Comparison of ENCODE assay signal across 1 cellular context in the genomic region with DNA sequence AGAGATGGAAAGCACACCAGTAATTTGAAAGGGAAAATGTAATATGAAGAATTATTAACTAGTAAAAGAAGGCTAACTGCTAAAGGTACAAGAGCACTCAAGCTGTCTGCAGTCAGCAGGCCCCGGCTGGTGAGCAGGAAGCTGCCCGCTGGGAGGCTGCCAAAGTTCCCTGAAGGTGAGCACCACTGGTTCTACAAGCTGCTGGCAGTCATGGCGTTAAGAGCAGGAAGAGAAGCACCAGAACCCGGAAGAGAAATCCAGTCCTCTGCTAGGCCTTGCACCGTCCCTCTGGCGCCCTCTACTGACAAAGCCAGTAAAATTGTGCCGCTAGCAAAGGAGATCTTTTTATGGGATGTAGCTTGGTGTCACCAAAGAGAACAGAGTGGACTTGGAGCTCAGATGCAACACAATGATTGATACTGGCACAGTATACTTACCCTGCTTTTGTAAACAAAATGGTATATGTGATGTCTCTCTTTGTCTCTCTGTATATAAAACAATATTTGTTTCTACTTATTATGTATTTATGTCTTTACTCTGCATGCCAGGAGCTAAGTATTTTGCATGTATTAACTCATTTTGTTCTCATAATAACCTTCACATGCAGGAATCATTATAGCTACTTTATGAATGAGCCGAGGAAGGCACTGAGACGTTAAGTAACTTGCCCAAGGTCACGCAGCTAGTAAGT.
TF ChIP-seq lines count a peak whose summit lies in the region.

No MANE protein-coding gene starts in this region.

TF ChIP-seq in HepG2, 621 proteins besides CTCF, POLR2A, EP300 and RAD21 (continued from another document and continues in another):
- TF ChIP-seq, protein P1, sequence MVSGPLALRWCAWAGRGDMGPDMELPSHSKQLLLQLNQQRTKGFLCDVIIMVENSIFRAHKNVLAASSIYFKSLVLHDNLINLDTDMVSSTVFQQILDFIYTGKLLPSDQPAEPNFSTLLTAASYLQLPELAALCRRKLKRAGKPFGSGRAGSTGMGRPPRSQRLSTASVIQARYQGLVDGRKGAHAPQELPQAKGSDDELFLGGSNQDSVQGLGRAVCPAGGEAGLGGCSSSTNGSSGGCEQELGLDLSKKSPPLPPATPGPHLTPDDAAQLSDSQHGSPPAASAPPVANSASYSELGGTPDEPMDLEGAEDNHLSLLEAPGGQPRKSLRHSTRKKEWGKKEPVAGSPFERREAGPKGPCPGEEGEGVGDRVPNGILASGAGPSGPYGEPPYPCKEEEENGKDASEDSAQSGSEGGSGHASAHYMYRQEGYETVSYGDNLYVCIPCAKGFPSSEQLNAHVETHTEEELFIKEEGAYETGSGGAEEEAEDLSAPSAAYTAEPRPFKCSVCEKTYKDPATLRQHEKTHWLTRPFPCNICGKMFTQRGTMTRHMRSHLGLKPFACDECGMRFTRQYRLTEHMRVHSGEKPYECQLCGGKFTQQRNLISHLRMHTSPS (CRISPR knock-in tag; IDR thresholded peaks at IDR 0.05; ENCODE audit: low read depth), result no peak
- TF ChIP-seq RXRA (CRISPR knock-in tag; IDR thresholded peaks at IDR 0.05), result 0 out of 2 replicates have a peak, but pooled peaks have one; percentile 21
- TF ChIP-seq MED1 (CRISPR knock-in tag; IDR thresholded peaks at IDR 0.05), result peak; percentile 91
- TF ChIP-seq ZNF788 (CRISPR knock-in tag; IDR thresholded peaks at IDR 0.05; ENCODE audit: borderline replicate concordance), result peak; percentile 88; the same call in 1 of the 2 replicates
- TF ChIP-seq ZFP37 (CRISPR knock-in tag; IDR thresholded peaks at IDR 0.05; ENCODE audit: borderline replicate concordance), result peak; percentile 62; the same call in 1 of the 2 replicates
- TF ChIP-seq ZNF382 (CRISPR knock-in tag; IDR thresholded peaks at IDR 0.05; ENCODE audit: borderline replicate concordance), result 0 out of 2 replicates have a peak, but pooled peaks have one; percentile 65
- TF ChIP-seq PAWR (CRISPR knock-in tag; IDR thresholded peaks at IDR 0.05; ENCODE audit: borderline replicate concordance), result no peak
- no peak for TF ChIP-seq ZFP41 (CRISPR knock-in tag; IDR thresholded peaks at IDR 0.05; ENCODE audit: borderline replicate concordance)
- TF ChIP-seq PHF20 (CRISPR knock-in tag; IDR thresholded peaks at IDR 0.05), result peak; percentile 95
- TF ChIP-seq NFKBIZ (CRISPR knock-in tag; IDR thresholded peaks at IDR 0.05), result peak; percentile 84; the same call in 1 of the 2 replicates
- TF ChIP-seq MXI1 (IDR thresholded peaks at IDR 0.05; ENCODE audit: borderline replicate concordance, low read depth, low read length), result peak; percentile 92
- no peak; the same call in 1 of the 2 replicates for TF ChIP-seq MEIS1 (CRISPR knock-in tag; IDR thresholded peaks at IDR 0.05; ENCODE audit: borderline replicate concordance)
- TF ChIP-seq HOXA7 (CRISPR knock-in tag; IDR thresholded peaks at IDR 0.05), result no peak
- TF ChIP-seq, protein P2, sequence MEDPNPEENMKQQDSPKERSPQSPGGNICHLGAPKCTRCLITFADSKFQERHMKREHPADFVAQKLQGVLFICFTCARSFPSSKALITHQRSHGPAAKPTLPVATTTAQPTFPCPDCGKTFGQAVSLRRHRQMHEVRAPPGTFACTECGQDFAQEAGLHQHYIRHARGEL (CRISPR knock-in tag; IDR thresholded peaks at IDR 0.05), result no peak
- peak; percentile 31; the same call in 1 of the 2 replicates for TF ChIP-seq SNAPC2 (CRISPR knock-in tag; IDR thresholded peaks at IDR 0.05)
- TF ChIP-seq XRCC5 (optimal IDR thresholded peaks at IDR 0.05; ENCODE audit: low read length), result peak; percentile 95
- TF ChIP-seq ESRRA (CRISPR knock-in tag; IDR thresholded peaks at IDR 0.05; ENCODE audit: low read depth), result peak; percentile 55; the same call in 1 of the 2 replicates
- peak; percentile 97; the same call in 1 of the 2 replicates for TF ChIP-seq ZNF598 (CRISPR knock-in tag; IDR thresholded peaks at IDR 0.05; ENCODE audit: borderline replicate concordance)
- peak; percentile 80 for TF ChIP-seq PHF5A (CRISPR knock-in tag; IDR thresholded peaks at IDR 0.05; ENCODE audit: low read depth, unreplicated experiment)
- TF ChIP-seq SIN3A (IDR thresholded peaks at IDR 0.05; ENCODE audit: borderline replicate concordance, low read depth, low read length), result peak; percentile 71
- no peak for TF ChIP-seq SYNCRIP (IDR thresholded peaks at IDR 0.05; ENCODE audit: insufficient read depth, low read depth, low read length)
- TF ChIP-seq NFATC3 (CRISPR knock-in tag; IDR thresholded peaks at IDR 0.05), result peak; percentile 88; the same call in 1 of the 2 replicates
- TF ChIP-seq ZSCAN31 (CRISPR knock-in tag; IDR thresholded peaks at IDR 0.05; ENCODE audit: low read depth), result peak; percentile 86
- TF ChIP-seq, protein P3, sequence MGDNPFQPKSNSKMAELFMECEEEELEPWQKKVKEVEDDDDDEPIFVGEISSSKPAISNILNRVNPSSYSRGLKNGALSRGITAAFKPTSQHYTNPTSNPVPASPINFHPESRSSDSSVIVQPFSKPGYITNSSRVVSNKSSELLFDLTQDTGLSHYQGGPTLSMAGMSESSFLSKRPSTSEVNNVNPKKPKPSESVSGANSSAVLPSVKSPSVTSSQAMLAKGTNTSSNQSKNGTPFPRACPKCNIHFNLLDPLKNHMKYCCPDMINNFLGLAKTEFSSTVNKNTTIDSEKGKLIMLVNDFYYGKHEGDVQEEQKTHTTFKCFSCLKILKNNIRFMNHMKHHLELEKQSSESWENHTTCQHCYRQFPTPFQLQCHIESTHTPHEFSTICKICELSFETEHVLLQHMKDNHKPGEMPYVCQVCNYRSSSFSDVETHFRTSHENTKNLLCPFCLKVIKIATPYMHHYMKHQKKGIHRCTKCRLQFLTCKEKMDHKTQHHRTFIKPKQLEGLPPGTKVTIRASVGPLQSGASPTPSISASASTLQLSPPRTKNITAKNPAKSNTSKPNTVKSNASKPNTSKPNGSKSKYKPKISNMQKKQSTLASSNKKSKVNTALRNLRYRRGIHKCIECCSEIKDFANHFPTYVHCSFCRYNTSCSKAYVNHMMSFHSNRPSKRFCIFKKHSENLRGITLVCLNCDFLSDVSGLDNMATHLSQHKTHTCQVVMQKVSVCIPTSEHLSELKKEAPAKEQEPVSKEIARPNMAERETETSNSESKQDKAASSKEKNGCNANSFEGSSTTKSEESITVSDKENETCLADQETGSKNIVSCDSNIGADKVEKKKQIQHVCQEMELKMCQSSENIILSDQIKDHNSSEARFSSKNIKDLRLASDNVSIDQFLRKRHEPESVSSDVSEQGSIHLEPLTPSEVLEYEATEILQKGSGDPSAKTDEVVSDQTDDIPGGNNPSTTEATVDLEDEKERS (CRISPR knock-in tag; IDR thresholded peaks at IDR 0.05), result peak; percentile 94
- TF ChIP-seq, protein P4, sequence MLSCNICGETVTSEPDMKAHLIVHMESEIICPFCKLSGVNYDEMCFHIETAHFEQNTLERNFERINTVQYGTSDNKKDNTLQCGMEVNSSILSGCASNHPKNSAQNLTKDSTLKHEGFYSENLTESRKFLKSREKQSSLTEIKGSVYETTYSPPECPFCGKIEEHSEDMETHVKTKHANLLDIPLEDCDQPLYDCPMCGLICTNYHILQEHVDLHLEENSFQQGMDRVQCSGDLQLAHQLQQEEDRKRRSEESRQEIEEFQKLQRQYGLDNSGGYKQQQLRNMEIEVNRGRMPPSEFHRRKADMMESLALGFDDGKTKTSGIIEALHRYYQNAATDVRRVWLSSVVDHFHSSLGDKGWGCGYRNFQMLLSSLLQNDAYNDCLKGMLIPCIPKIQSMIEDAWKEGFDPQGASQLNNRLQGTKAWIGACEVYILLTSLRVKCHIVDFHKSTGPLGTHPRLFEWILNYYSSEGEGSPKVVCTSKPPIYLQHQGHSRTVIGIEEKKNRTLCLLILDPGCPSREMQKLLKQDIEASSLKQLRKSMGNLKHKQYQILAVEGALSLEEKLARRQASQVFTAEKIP (CRISPR knock-in tag; IDR thresholded peaks at IDR 0.05; ENCODE audit: borderline replicate concordance), result no peak
- TF ChIP-seq YEATS2 (CRISPR knock-in tag; IDR thresholded peaks at IDR 0.05; ENCODE audit: borderline replicate concordance), result peak; percentile 76; the same call in 1 of the 2 replicates
- TF ChIP-seq, protein P5, sequence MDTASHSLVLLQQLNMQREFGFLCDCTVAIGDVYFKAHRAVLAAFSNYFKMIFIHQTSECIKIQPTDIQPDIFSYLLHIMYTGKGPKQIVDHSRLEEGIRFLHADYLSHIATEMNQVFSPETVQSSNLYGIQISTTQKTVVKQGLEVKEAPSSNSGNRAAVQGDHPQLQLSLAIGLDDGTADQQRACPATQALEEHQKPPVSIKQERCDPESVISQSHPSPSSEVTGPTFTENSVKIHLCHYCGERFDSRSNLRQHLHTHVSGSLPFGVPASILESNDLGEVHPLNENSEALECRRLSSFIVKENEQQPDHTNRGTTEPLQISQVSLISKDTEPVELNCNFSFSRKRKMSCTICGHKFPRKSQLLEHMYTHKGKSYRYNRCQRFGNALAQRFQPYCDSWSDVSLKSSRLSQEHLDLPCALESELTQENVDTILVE (CRISPR knock-in tag; IDR thresholded peaks at IDR 0.05), result peak; percentile 87
- TF ChIP-seq, protein P6, sequence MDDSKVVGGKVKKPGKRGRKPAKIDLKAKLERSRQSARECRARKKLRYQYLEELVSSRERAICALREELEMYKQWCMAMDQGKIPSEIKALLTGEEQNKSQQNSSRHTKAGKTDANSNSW (CRISPR knock-in tag; IDR thresholded peaks at IDR 0.05; ENCODE audit: borderline replicate concordance), result no peak
- peak; percentile 77 for TF ChIP-seq FOXC1 (CRISPR knock-in tag; IDR thresholded peaks at IDR 0.05; ENCODE audit: borderline replicate concordance)
- TF ChIP-seq, protein P7, sequence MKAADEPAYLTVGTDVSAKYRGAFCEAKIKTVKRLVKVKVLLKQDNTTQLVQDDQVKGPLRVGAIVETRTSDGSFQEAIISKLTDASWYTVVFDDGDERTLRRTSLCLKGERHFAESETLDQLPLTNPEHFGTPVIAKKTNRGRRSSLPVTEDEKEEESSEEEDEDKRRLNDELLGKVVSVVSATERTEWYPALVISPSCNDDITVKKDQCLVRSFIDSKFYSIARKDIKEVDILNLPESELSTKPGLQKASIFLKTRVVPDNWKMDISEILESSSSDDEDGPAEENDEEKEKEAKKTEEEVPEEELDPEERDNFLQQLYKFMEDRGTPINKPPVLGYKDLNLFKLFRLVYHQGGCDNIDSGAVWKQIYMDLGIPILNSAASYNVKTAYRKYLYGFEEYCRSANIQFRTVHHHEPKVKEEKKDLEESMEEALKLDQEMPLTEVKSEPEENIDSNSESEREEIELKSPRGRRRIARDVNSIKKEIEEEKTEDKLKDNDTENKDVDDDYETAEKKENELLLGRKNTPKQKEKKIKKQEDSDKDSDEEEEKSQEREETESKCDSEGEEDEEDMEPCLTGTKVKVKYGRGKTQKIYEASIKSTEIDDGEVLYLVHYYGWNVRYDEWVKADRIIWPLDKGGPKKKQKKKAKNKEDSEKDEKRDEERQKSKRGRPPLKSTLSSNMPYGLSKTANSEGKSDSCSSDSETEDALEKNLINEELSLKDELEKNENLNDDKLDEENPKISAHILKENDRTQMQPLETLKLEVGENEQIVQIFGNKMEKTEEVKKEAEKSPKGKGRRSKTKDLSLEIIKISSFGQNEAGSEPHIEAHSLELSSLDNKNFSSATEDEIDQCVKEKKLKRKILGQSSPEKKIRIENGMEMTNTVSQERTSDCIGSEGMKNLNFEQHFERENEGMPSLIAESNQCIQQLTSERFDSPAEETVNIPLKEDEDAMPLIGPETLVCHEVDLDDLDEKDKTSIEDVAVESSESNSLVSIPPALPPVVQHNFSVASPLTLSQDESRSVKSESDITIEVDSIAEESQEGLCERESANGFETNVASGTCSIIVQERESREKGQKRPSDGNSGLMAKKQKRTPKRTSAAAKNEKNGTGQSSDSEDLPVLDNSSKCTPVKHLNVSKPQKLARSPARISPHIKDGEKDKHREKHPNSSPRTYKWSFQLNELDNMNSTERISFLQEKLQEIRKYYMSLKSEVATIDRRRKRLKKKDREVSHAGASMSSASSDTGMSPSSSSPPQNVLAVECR (CRISPR knock-in tag; IDR thresholded peaks at IDR 0.05; ENCODE audit: borderline replicate concordance), result peak; percentile 91
- TF ChIP-seq, protein P8, sequence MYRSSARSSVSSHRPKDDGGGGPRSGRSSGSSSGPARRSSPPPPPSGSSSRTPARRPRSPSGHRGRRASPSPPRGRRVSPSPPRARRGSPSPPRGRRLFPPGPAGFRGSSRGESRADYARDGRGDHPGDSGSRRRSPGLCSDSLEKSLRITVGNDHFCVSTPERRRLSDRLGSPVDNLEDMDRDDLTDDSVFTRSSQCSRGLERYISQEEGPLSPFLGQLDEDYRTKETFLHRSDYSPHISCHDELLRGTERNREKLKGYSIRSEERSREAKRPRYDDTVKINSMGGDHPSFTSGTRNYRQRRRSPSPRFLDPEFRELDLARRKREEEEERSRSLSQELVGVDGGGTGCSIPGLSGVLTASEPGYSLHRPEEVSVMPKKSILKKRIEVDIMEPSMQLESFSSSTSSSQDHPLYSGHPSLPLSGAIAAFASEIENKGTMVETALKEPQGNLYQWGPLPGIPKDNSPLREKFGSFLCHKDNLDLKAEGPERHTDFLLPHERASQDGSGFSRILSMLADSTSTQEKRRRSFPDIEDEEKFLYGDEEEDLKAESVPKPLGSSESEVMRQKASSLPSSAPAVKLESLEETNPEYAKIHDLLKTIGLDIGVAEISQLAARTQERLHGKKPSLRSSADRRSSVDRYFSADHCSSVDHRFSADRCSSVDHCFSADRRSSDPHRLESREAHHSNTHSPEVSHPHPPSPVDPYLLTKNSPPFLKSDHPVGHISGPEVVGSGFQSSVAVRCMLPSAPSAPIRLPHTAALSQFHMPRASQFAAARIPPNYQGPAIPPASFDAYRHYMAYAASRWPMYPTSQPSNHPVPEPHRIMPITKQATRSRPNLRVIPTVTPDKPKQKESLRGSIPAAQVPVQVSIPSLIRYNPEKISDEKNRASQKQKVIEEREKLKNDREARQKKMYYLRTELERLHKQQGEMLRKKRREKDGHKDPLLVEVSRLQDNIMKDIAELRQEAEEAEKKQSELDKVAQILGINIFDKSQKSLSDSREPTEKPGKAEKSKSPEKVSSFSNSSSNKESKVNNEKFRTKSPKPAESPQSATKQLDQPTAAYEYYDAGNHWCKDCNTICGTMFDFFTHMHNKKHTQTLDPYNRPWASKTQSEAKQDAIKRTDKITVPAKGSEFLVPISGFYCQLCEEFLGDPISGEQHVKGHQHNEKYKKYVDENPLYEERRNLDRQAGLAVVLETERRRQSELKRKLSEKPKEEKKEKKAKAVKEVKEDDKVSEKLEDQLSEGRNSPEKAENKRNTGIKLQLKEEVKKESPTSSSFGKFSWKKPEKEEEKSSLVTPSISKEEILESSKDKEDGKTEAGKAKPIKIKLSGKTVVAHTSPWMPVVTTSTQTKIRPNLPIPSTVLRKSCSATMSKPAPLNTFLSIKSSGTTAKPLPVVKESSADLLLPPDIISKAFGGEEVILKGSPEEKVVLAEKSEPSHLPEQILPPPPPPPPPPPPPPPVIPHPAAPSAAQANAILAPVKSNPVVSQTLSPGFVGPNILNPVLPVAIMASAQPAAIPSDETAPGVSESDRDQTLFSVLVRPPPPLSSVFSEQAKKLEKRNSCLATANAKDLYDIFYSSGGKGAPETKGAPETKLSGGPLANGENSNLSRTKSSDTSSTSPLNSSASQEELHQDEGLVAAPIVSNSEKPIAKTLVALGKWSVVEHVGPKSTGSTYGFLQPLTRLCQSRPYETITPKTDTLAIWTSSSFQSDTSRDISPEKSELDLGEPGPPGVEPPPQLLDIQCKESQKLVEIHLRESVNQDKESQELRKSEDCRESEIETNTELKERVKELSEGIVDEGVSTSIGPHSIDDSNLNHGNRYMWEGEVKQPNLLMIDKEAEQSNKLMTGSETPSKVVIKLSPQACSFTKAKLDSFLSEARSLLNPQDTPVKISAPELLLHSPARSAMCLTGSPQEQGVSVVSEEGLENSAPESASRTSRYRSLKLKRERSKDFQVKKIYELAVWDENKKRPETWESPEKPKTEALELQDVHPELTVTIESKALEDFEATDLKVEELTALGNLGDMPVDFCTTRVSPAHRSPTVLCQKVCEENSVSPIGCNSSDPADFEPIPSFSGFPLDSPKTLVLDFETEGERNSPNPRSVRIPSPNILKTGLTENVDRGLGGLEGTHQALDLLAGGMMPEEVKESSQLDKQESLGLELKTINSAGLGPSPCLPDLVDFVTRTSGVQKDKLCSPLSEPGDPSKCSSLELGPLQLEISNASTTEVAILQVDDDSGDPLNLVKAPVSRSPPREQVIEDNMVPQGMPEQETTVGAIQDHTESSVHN (CRISPR knock-in tag; IDR thresholded peaks at IDR 0.05), result peak; percentile 71; the same call in 1 of the 2 replicates
- TF ChIP-seq PHF21A (CRISPR knock-in tag; IDR thresholded peaks at IDR 0.05), result peak; percentile 61; the same call in 1 of the 2 replicates
